1 cellular context compared by ENCODE assay signal in the genomic region with DNA sequence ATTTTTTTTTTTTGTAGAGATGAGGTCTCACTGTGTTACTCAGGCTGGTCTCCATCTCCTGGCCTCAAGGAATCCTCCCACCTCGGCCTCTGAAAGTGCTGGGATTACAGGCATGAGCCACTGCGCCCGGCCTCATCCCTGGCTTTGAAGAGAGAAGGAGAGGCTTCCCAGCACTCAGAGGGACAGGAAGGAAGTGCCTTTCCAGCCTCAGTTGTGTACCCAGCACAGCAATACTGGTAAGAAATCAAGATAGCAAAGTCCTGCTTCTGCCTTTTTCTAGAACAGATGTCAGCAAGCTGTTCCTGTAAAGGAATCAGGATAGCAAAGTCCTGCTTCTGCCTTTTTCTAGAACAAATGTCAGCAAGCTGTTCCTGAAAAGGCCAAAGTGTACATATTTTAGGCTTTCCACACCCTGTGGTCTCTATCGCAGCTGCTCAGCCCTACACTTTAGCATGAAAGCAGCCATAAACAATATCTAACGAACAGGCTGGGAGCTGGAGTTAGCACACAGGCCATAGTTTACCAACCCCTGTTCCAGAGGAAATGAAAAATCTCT.
A peak's percentile ranks its signal among the peaks of the same experiment; 100 is the strongest.
TF ChIP-seq lines count a peak whose summit lies in the region.

No MANE protein-coding gene starts in this region.

TF ChIP-seq in HepG2, 621 proteins besides CTCF, POLR2A, EP300 and RAD21 (continued from another document and continues in another):
- TF ChIP-seq, protein P1, sequence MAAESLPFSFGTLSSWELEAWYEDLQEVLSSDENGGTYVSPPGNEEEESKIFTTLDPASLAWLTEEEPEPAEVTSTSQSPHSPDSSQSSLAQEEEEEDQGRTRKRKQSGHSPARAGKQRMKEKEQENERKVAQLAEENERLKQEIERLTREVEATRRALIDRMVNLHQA (CRISPR knock-in tag; IDR thresholded peaks at IDR 0.05) = no peak
- TF ChIP-seq, protein P2, sequence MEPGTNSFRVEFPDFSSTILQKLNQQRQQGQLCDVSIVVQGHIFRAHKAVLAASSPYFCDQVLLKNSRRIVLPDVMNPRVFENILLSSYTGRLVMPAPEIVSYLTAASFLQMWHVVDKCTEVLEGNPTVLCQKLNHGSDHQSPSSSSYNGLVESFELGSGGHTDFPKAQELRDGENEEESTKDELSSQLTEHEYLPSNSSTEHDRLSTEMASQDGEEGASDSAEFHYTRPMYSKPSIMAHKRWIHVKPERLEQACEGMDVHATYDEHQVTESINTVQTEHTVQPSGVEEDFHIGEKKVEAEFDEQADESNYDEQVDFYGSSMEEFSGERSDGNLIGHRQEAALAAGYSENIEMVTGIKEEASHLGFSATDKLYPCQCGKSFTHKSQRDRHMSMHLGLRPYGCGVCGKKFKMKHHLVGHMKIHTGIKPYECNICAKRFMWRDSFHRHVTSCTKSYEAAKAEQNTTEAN (CRISPR knock-in tag; conservative IDR thresholded peaks at IDR 0.05) = 0 out of 2 replicates have a peak, but pooled peaks have one; percentile 22
- TF ChIP-seq ZNF776 (CRISPR knock-in tag; IDR thresholded peaks at IDR 0.05) (no peak), NFE2L2 (IDR thresholded peaks at IDR 0.05; ENCODE audit: low read length) (no peak), ZNF430 (CRISPR knock-in tag; IDR thresholded peaks at IDR 0.05) (0 out of 2 replicates have a peak, but pooled peaks have one; percentile 23), GATAD2A (CRISPR knock-in tag; IDR thresholded peaks at IDR 0.05) (peak; percentile 49), TEF (CRISPR knock-in tag; IDR thresholded peaks at IDR 0.05) (no peak), ZNF703 (CRISPR knock-in tag; IDR thresholded peaks at IDR 0.05; ENCODE audit: borderline replicate concordance) (no peak), TRIM24 (CRISPR knock-in tag; IDR thresholded peaks at IDR 0.05) (no peak), GATAD1 (CRISPR knock-in tag; IDR thresholded peaks at IDR 0.05) (no peak), ZNF160 (CRISPR knock-in tag; IDR thresholded peaks at IDR 0.05) (0 out of 2 replicates have a peak, but pooled peaks have one; percentile 36), ZNF264 (CRISPR knock-in tag; IDR thresholded peaks at IDR 0.05) (no peak), NFRKB (IDR thresholded peaks at IDR 0.05) (no peak), MYPOP (CRISPR knock-in tag; IDR thresholded peaks at IDR 0.05) (no peak), KDM2A (CRISPR knock-in tag; IDR thresholded peaks at IDR 0.05; ENCODE audit: borderline replicate concordance, low read depth) (no peak), IRX3 (CRISPR knock-in tag; IDR thresholded peaks at IDR 0.05; ENCODE audit: borderline replicate concordance, low read depth) (no peak), GFI1 (CRISPR knock-in tag; IDR thresholded peaks at IDR 0.05; ENCODE audit: borderline replicate concordance) (no peak), ZFP37 (CRISPR knock-in tag; IDR thresholded peaks at IDR 0.05; ENCODE audit: borderline replicate concordance) (peak; percentile 85), ZNF350 (CRISPR knock-in tag; IDR thresholded peaks at IDR 0.05; ENCODE audit: borderline replicate concordance, low read depth) (no peak), ZNF850 (CRISPR knock-in tag; conservative IDR thresholded peaks at IDR 0.05) (no peak), FOXA3 (CRISPR knock-in tag; IDR thresholded peaks at IDR 0.05) (no peak), NR2F1 (CRISPR knock-in tag; IDR thresholded peaks at IDR 0.05) (no peak), NCOA1 (CRISPR knock-in tag; IDR thresholded peaks at IDR 0.05) (0 out of 2 replicates have a peak, but pooled peaks have one; percentile 21), SALL2 (CRISPR knock-in tag; IDR thresholded peaks at IDR 0.05) (0 out of 2 replicates have a peak, but pooled peaks have one; percentile 1), ZNF607 (CRISPR knock-in tag; IDR thresholded peaks at IDR 0.05; ENCODE audit: borderline replicate concordance) (no peak), FOXO4 (CRISPR knock-in tag; conservative IDR thresholded peaks at IDR 0.05) (0 out of 2 replicates have a peak, but pooled peaks have one; percentile 52), ZNF781 (CRISPR knock-in tag; IDR thresholded peaks at IDR 0.05; ENCODE audit: borderline replicate concordance, not compliant biosample characterization) (peak; percentile 19), ZNF737 (CRISPR knock-in tag; IDR thresholded peaks at IDR 0.05; ENCODE audit: borderline replicate concordance) (no peak), AGO1 (IDR thresholded peaks at IDR 0.05; ENCODE audit: low read depth, low read length, poor library complexity, severe bottlenecking) (no peak), POLR2AphosphoS5 (IDR thresholded peaks at IDR 0.05; ENCODE audit: low read depth, low read length) (no peak), TBP (CRISPR knock-in tag; IDR thresholded peaks at IDR 0.05) (no peak), TGIF2 (CRISPR knock-in tag; IDR thresholded peaks at IDR 0.05) (0 out of 2 replicates have a peak, but pooled peaks have one; percentile 42), THRA (CRISPR knock-in tag; IDR thresholded peaks at IDR 0.05; ENCODE audit: borderline replicate concordance) (no peak), ZKSCAN1 (IDR thresholded peaks at IDR 0.05; ENCODE audit: low read length) (no peak), ZBTB33 (CRISPR knock-in tag; IDR thresholded peaks at IDR 0.05) (no peak), CREB3 (CRISPR knock-in tag; IDR thresholded peaks at IDR 0.05) (no peak), TCF12 (IDR thresholded peaks at IDR 0.05) (no peak), TCF12 (CRISPR knock-in tag; IDR thresholded peaks at IDR 0.05) (no peak; the same call in 1 of the 2 replicates), SP140L (CRISPR knock-in tag; IDR thresholded peaks at IDR 0.05; ENCODE audit: borderline replicate concordance) (no peak), MAF1 (CRISPR knock-in tag; IDR thresholded peaks at IDR 0.05; ENCODE audit: borderline replicate concordance) (no peak), CHCHD3 (CRISPR knock-in tag; IDR thresholded peaks at IDR 0.05) (no peak), ZNF510 (CRISPR knock-in tag; IDR thresholded peaks at IDR 0.05; ENCODE audit: low read depth) (no peak), TEAD3 (CRISPR knock-in tag; optimal IDR thresholded peaks at IDR 0.05; ENCODE audit: borderline replicate concordance) (no peak), SP1 (IDR thresholded peaks at IDR 0.05) (no peak), SP1 (CRISPR knock-in tag; IDR thresholded peaks at IDR 0.05) (no peak)
- TF ChIP-seq, protein P3, sequence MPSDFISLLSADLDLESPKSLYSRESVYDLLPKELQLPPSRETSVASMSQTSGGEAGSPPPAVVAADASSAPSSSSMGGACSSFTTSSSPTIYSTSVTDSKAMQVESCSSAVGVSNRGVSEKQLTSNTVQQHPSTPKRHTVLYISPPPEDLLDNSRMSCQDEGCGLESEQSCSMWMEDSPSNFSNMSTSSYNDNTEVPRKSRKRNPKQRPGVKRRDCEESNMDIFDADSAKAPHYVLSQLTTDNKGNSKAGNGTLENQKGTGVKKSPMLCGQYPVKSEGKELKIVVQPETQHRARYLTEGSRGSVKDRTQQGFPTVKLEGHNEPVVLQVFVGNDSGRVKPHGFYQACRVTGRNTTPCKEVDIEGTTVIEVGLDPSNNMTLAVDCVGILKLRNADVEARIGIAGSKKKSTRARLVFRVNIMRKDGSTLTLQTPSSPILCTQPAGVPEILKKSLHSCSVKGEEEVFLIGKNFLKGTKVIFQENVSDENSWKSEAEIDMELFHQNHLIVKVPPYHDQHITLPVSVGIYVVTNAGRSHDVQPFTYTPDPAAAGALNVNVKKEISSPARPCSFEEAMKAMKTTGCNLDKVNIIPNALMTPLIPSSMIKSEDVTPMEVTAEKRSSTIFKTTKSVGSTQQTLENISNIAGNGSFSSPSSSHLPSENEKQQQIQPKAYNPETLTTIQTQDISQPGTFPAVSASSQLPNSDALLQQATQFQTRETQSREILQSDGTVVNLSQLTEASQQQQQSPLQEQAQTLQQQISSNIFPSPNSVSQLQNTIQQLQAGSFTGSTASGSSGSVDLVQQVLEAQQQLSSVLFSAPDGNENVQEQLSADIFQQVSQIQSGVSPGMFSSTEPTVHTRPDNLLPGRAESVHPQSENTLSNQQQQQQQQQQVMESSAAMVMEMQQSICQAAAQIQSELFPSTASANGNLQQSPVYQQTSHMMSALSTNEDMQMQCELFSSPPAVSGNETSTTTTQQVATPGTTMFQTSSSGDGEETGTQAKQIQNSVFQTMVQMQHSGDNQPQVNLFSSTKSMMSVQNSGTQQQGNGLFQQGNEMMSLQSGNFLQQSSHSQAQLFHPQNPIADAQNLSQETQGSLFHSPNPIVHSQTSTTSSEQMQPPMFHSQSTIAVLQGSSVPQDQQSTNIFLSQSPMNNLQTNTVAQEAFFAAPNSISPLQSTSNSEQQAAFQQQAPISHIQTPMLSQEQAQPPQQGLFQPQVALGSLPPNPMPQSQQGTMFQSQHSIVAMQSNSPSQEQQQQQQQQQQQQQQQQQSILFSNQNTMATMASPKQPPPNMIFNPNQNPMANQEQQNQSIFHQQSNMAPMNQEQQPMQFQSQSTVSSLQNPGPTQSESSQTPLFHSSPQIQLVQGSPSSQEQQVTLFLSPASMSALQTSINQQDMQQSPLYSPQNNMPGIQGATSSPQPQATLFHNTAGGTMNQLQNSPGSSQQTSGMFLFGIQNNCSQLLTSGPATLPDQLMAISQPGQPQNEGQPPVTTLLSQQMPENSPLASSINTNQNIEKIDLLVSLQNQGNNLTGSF (CRISPR knock-in tag; IDR thresholded peaks at IDR 0.05) = 0 out of 2 replicates have a peak, but pooled peaks have one; percentile 55
- TF ChIP-seq, protein P4, sequence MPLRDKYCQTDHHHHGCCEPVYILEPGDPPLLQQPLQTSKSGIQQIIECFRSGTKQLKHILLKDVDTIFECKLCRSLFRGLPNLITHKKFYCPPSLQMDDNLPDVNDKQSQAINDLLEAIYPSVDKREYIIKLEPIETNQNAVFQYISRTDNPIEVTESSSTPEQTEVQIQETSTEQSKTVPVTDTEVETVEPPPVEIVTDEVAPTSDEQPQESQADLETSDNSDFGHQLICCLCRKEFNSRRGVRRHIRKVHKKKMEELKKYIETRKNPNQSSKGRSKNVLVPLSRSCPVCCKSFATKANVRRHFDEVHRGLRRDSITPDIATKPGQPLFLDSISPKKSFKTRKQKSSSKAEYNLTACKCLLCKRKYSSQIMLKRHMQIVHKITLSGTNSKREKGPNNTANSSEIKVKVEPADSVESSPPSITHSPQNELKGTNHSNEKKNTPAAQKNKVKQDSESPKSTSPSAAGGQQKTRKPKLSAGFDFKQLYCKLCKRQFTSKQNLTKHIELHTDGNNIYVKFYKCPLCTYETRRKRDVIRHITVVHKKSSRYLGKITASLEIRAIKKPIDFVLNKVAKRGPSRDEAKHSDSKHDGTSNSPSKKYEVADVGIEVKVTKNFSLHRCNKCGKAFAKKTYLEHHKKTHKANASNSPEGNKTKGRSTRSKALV (CRISPR knock-in tag; IDR thresholded peaks at IDR 0.05) = 0 out of 2 replicates have a peak, but pooled peaks have one; percentile 37
